18 cellular contexts compared by ENCODE assay signal in the genomic region with DNA sequence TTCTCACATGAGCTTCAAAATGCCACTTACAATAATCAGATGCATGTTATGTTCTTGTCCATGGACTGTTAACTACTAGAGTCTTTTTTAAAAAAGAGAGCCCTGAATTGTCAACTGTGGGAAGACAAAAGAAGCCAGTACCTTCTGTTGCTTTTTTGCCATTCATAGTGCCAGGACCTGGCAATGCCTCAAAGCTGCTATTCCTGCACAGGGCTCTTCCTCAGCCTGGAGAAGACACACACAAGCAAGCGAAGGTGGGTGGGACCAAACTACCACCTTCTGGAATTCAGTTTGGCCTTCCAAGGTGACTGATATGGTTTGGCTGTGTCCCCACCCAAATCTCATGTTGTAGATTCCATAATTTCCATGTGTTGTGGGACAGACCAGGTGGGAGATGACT.
DNase-seq lines count a peak whose midpoint lies in the region; ATAC-seq and TF ChIP-seq lines count a peak whose summit lies in the region.
"Had no signal": no experiment of that assay in that cellular context is flagged by ENCODE, and none has a peak within 500 bp of the region (broad histone marks: within the 10 kb centered on the region; RNA-seq: fewer than 3 reads in every experiment).

No MANE protein-coding gene starts in this region.

- intact Hi-C loops in posterior vena cava (cut with DNase I): no loop called here

- DNase-seq in G401 (ENCODE audit: low spot score) (peak; percentile 85), cerebellar cortex (ENCODE audit: low spot score) (peak; percentile 83), memory B cell (ENCODE audit: low spot score in 2 of 2) (no peak), posterior vena cava (ENCODE audit: low spot score) (no peak)
- DNase-seq in stimulated activated CD4-positive, alpha-beta T cell treated with anti-CD3 and anti-CD28 coated beads, Interleukin-4, amount 100 ng/mL, for 24 hours: no peak
- DNase-seq in NK-92 treated with Interleukin-12 subunit alpha and Interleukin-12 subunit beta, amount 100 ng/mL, for 24 hours (lab: John Stamatoyannopoulos, UW): no peak
- DNase-seq: AML-193; Caco-2; Calu3; CD4-positive, alpha-beta T cell; CD8-positive, alpha-beta T cell; DMS79 treated with DMSO at 0.1 percent for 48 hours; GDM1 had no signal

- no peak overlapping the region for H3K4me3 Mint-ChIP-seq in memory B cell
- no peak overlapping the region for H3K4me3 Mint-ChIP-seq in nephron
- H3K4me3 Mint-ChIP-seq: B cell; CD4-positive, alpha-beta T cell; CD8-positive, alpha-beta T cell had no signal

- ATAC-seq in memory B cell (ENCODE audit: low read depth) (no peak), HG02840 (IDR thresholded peaks at IDR 0.05; ENCODE audit: low FRiP score, unreplicated experiment) (no peak)
- ATAC-seq: A549; CD8-positive, alpha-beta T cell; GM12878 had no signal

- in situ Hi-C loops in G401 (cut with HindIII; ENCODE audit: low sequenced_read_pairs): no loop called here

- H3K36me3 Mint-ChIP-seq in memory B cell: peaks cover 36% of the 10 kb centered on the region
- peaks cover 59% of the 10 kb centered on the region for H3K36me3 Mint-ChIP-seq in nephron (ENCODE audit: low read depth)
- H3K36me3 Mint-ChIP-seq: CD8-positive, alpha-beta T cell had no signal

- no peaks in the 10 kb centered on the region for H3K4me1 Mint-ChIP-seq in memory B cell
- H3K4me1 Mint-ChIP-seq in nephron: peaks cover 56% of the 10 kb centered on the region
- H3K4me1 Mint-ChIP-seq: B cell had no signal

- TF ChIP-seq CTCF in nephron (IDR thresholded peaks at IDR 0.05; ENCODE audit: unreplicated experiment in 3 of 3): no peak

- H3K27ac Mint-ChIP-seq in memory B cell (peak overlapping the region; percentile 41), nephron (peak overlapping the region in 2 of 3 experiments; percentile 6 to 95)
- H3K27ac Mint-ChIP-seq: B cell; CD4-positive, alpha-beta T cell; CD8-positive, alpha-beta T cell had no signal

- H3K9me3 Mint-ChIP-seq in memory B cell (no peaks in the 10 kb centered on the region), nephron (no peaks in the 10 kb centered on the region)
- H3K9me3 Mint-ChIP-seq: CD4-positive, alpha-beta T cell; CD8-positive, alpha-beta T cell had no signal

- H3K27me3 Mint-ChIP-seq in memory B cell (no peaks in the 10 kb centered on the region), nephron (ENCODE audit: low read depth) (no peaks in the 10 kb centered on the region)
- H3K27me3 Mint-ChIP-seq: B cell; CD4-positive, alpha-beta T cell had no signal

Comparison
In these comparisons a context has a peak if more than half of its experiments do, and no peak if none do; other contexts are left out.
1. DNase-seq: peak in G401 (single experiment) and cerebellar cortex (single experiment); none in memory B cell (0 of 2), posterior vena cava (single experiment), stimulated activated CD4-positive, alpha-beta T cell treated with anti-CD3 and anti-CD28 coated beads, Interleukin-4, amount 100 ng/mL, for 24 hours (single experiment) and NK-92 treated with Interleukin-12 subunit alpha and Interleukin-12 subunit beta, amount 100 ng/mL, for 24 hours (single experiment).